Comparison of ENCODE assay signal across 11 cellular contexts in genomic region chr1:182783068-182783467, GRCh38. TPM values are rescaled to one million over a fixed set of nuclear protein-coding genes. Genes with fewer than 3 reads are reported as not detected.
DNase-seq lines count a peak whose midpoint lies in the region; ATAC-seq and TF ChIP-seq lines count a peak whose summit lies in the region.
"Had no signal": no experiment of that assay in that cellular context is flagged by ENCODE, and none has a peak within 500 bp of the region (broad histone marks: within the 10 kb centered on the region; RNA-seq: fewer than 3 reads in every experiment).

No MANE protein-coding gene starts in this region.

- no peak for TF ChIP-seq CTCF in activated CD8-positive, alpha-beta T cell treated with anti-CD3 and anti-CD28 coated beads for 36 hours (IDR thresholded peaks at IDR 0.05)
- TF ChIP-seq CTCF in brain microvascular endothelial cell (IDR thresholded peaks at IDR 0.05; ENCODE audit: low read depth, low read length, missing control alignments), result peak; percentile 43
- TF ChIP-seq CTCF in osteocyte (IDR thresholded peaks at IDR 0.05), result peak; percentile 20

- peaks cover 11% of the 10 kb centered on the region for H3K4me1 Mint-ChIP-seq in activated CD8-positive, alpha-beta T cell treated with anti-CD3 and anti-CD28 coated beads for 36 hours (ENCODE audit: low read depth)
- H3K4me1 Mint-ChIP-seq in activated CD8-positive, alpha-beta T cell treated with anti-CD3 and anti-CD28 coated beads, Interleukin-2, amount 10 ng/mL, durations not matched to agents 7 days and 5 days (ENCODE audit: low read depth), result peaks cover 9% of the 10 kb centered on the region
- no peaks in the 10 kb centered on the region for H3K4me1 Mint-ChIP-seq in osteocyte (ENCODE audit: unreplicated experiment)

- peak; percentile 25 for DNase-seq in activated CD8-positive, alpha-beta T cell treated with anti-CD3 and anti-CD28 coated beads for 36 hours
- DNase-seq in activated CD8-positive, alpha-beta T cell treated with anti-CD3 and anti-CD28 coated beads, Interleukin-2, amount 10 ng/mL, durations not matched to agents 7 days and 5 days, result no peak
- DNase-seq in NCI-H1092 (lab: John Stamatoyannopoulos, UW) (peak; percentile 23), brain microvascular endothelial cell (no peak), osteocyte (ENCODE audit: extremely low spot score, unreplicated experiment) (no peak)
- no peak for DNase-seq in activated CD4-positive, CD25-positive, alpha-beta regulatory T cell (lab: John Stamatoyannopoulos, UW)
- DNase-seq: thyroid gland had no signal

- H3K36me3 ChIP-seq in brain microvascular endothelial cell (replicated peaks), result no peaks in the 10 kb centered on the region
- H3K36me3 ChIP-seq: HAP-1, thyroid gland had no signal

- in situ Hi-C loops in brain microvascular endothelial cell (cut with HindIII; ENCODE audit: low pct_ligation_motif_present, low sequenced_read_pairs), result loop anchor here (10.0 kb wide), 1 partner anchor 188 kb away; no protein-coding TSS in a partner anchor

- H3K36me3 Mint-ChIP-seq in activated CD8-positive, alpha-beta T cell treated with anti-CD3 and anti-CD28 coated beads for 36 hours (ENCODE audit: low read depth), result no peaks in the 10 kb centered on the region
- no peaks in the 10 kb centered on the region for H3K36me3 Mint-ChIP-seq in activated CD8-positive, alpha-beta T cell treated with anti-CD3 and anti-CD28 coated beads, Interleukin-2, amount 10 ng/mL, durations not matched to agents 7 days and 5 days (ENCODE audit: low read depth)
- H3K36me3 Mint-ChIP-seq in osteocyte (ENCODE audit: unreplicated experiment), result no peaks in the 10 kb centered on the region
- H3K36me3 Mint-ChIP-seq: activated naive CD4-positive, alpha-beta T cell treated with anti-CD3 and anti-CD28 coated beads, Interleukin-2, amount 50 U/mL, for 72 hours had no signal

- CTCF ChIA-PET in activated CD8-positive, alpha-beta T cell treated with anti-CD3 and anti-CD28 coated beads for 36 hours (lab: Charles Lee), result interaction anchor here (0.8 to 19.1 kb wide), 34 partner anchors 8 to 640 kb away, joined by 3 to 1003 read pairs (median 6); partner anchors contain the start of genes RGS16 and RNASEL
- CTCF ChIA-PET in activated CD8-positive, alpha-beta T cell treated with anti-CD3 and anti-CD28 coated beads, Interleukin-2, amount 10 ng/mL, durations not matched to agents 7 days and 5 days (lab: Charles Lee), result interaction anchor here (0.8 to 16.8 kb wide), 25 partner anchors 9 to 639 kb away, joined by 3 to 899 read pairs (median 6); partner anchors contain the start of genes RGS16 and RNASEL

- no peaks in the 10 kb centered on the region for H3K27me3 ChIP-seq in brain microvascular endothelial cell (replicated peaks)
- H3K27me3 ChIP-seq: thyroid gland had no signal

- no peaks in the 10 kb centered on the region for H3K9me3 Mint-ChIP-seq in activated CD8-positive, alpha-beta T cell treated with anti-CD3 and anti-CD28 coated beads for 36 hours
- H3K9me3 Mint-ChIP-seq in activated CD8-positive, alpha-beta T cell treated with anti-CD3 and anti-CD28 coated beads, Interleukin-2, amount 10 ng/mL, durations not matched to agents 7 days and 5 days (ENCODE audit: insufficient read depth), result no peaks in the 10 kb centered on the region
- H3K9me3 Mint-ChIP-seq in osteocyte (ENCODE audit: unreplicated experiment), result no peaks in the 10 kb centered on the region
- H3K9me3 Mint-ChIP-seq: activated naive CD4-positive, alpha-beta T cell treated with anti-CD3 and anti-CD28 coated beads, Interleukin-2, amount 50 U/mL, for 72 hours had no signal

- intact Hi-C loops in activated CD8-positive, alpha-beta T cell treated with anti-CD3 and anti-CD28 coated beads for 36 hours (cut with micrococcal nuclease), result loop anchor here (5.0 kb wide), 1 partner anchor 66 kb away; no protein-coding TSS in a partner anchor

- H3K4me3 ChIP-seq in brain microvascular endothelial cell (ENCODE audit: low read depth, low read length), result no peak overlapping the region
- H3K4me3 ChIP-seq: HAP-1, thyroid gland had no signal

- H3K4me3 Mint-ChIP-seq in activated CD8-positive, alpha-beta T cell treated with anti-CD3 and anti-CD28 coated beads for 36 hours, result no peak overlapping the region
- no peak overlapping the region for H3K4me3 Mint-ChIP-seq in activated CD8-positive, alpha-beta T cell treated with anti-CD3 and anti-CD28 coated beads, Interleukin-2, amount 10 ng/mL, durations not matched to agents 7 days and 5 days
- no peak overlapping the region for H3K4me3 Mint-ChIP-seq in osteocyte (ENCODE audit: unreplicated experiment)

- H3K27ac Mint-ChIP-seq in activated CD8-positive, alpha-beta T cell treated with anti-CD3 and anti-CD28 coated beads for 36 hours, result no peak overlapping the region
- H3K27ac Mint-ChIP-seq in activated CD8-positive, alpha-beta T cell treated with anti-CD3 and anti-CD28 coated beads, Interleukin-2, amount 10 ng/mL, durations not matched to agents 7 days and 5 days, result no peak overlapping the region
- no peak overlapping the region for H3K27ac Mint-ChIP-seq in osteocyte (ENCODE audit: unreplicated experiment)

- no peak overlapping the region for H3K27ac ChIP-seq in brain microvascular endothelial cell

- ATAC-seq in activated CD8-positive, alpha-beta T cell treated with anti-CD3 and anti-CD28 coated beads for 36 hours, result no peak
- no peak for ATAC-seq in activated CD8-positive, alpha-beta T cell treated with anti-CD3 and anti-CD28 coated beads, Interleukin-2, amount 10 ng/mL, durations not matched to agents 7 days and 5 days
- ATAC-seq in HG03442 (IDR thresholded peaks at IDR 0.05; ENCODE audit: unreplicated experiment) (no peak), HG03571 (IDR thresholded peaks at IDR 0.05; ENCODE audit: unreplicated experiment) (no peak)

- POLR2A ChIA-PET in activated CD8-positive, alpha-beta T cell treated with anti-CD3 and anti-CD28 coated beads for 36 hours (lab: Charles Lee), result interaction anchor here (0.8 to 2.4 kb wide), 5 partner anchors 171 to 189 kb away, joined by 3 to 12 read pairs (median 5); partner anchors contain the start of gene RGS16
- POLR2A ChIA-PET in activated CD8-positive, alpha-beta T cell treated with anti-CD3 and anti-CD28 coated beads, Interleukin-2, amount 10 ng/mL, durations not matched to agents 7 days and 5 days (lab: Charles Lee), result interaction anchor here (1.4 to 2.7 kb wide), 2 partner anchors 167 to 182 kb away, joined by 3 to 10 read pairs; no protein-coding TSS in a partner anchor

- H3K27me3 Mint-ChIP-seq in activated CD8-positive, alpha-beta T cell treated with anti-CD3 and anti-CD28 coated beads for 36 hours, result peaks cover 11% of the 10 kb centered on the region
- H3K27me3 Mint-ChIP-seq in activated CD8-positive, alpha-beta T cell treated with anti-CD3 and anti-CD28 coated beads, Interleukin-2, amount 10 ng/mL, durations not matched to agents 7 days and 5 days (ENCODE audit: low read depth), result peaks cover 26% of the 10 kb centered on the region
- H3K27me3 Mint-ChIP-seq in osteocyte (ENCODE audit: unreplicated experiment), result peaks cover 21% of the 10 kb centered on the region

RNA-seq across cellular contexts. Expression of gene NPL, which starts 6.5 kb away (rescaled TPM):
- total RNA-seq in activated CD8-positive, alpha-beta T cell treated with anti-CD3 and anti-CD28 coated beads for 36 hours, result 1 to 10 TPM; 4.5 to 4.9 TPM
- 1 to 10 TPM; 1.1 to 1.7 TPM for total RNA-seq in activated CD8-positive, alpha-beta T cell treated with anti-CD3 and anti-CD28 coated beads, Interleukin-2, amount 10 ng/mL, durations not matched to agents 7 days and 5 days
- 4.0 and 4.2 TPM in 2 replicates for total RNA-seq in osteocyte

RNA-seq across cellular contexts. Expression of gene DHX9, which starts 56.1 kb away (rescaled TPM):
- 100 to 1,000 TPM; 213 to 228 TPM for total RNA-seq in activated CD8-positive, alpha-beta T cell treated with anti-CD3 and anti-CD28 coated beads for 36 hours
- 100 to 1,000 TPM; 218 to 231 TPM for total RNA-seq in activated CD8-positive, alpha-beta T cell treated with anti-CD3 and anti-CD28 coated beads, Interleukin-2, amount 10 ng/mL, durations not matched to agents 7 days and 5 days
- total RNA-seq in osteocyte, result 137 and 146 TPM in 2 replicates

Comparison
In these comparisons a context has a peak if more than half of its experiments do, and no peak if none do; other contexts are left out.
1. DNase-seq: peak in activated CD8-positive, alpha-beta T cell treated with anti-CD3 and anti-CD28 coated beads for 36 hours (single experiment) and NCI-H1092 (single experiment); none in activated CD8-positive, alpha-beta T cell treated with anti-CD3 and anti-CD28 coated beads, Interleukin-2, amount 10 ng/mL, durations not matched to agents 7 days and 5 days (single experiment), brain microvascular endothelial cell (single experiment), osteocyte (single experiment) and activated CD4-positive, CD25-positive, alpha-beta regulatory T cell (0 of 4).